ENCODE assay signal across 14 cellular contexts in genomic region chr10:74949434-74949833, GRCh38.
DNase-seq lines count a peak whose midpoint lies in the region; FAIRE-seq and TF ChIP-seq lines count a peak whose summit lies in the region.
"Had no signal": no experiment of that assay in that cellular context is flagged by ENCODE, and none has a peak within 500 bp of the region (broad histone marks: within the 10 kb centered on the region; RNA-seq: fewer than 3 reads in every experiment).

No MANE protein-coding gene starts in this region.

- peaks cover 26% of the 10 kb centered on the region for H3K4me1 ChIP-seq in SJSA1 (replicated peaks)
- H3K4me1 ChIP-seq in small intestine (ENCODE audit: control insufficient read depth in 2 of 2, insufficient read depth in 1 of 2, low read depth in 1 of 2, low read length in 1 of 2): peaks cover 10% of the 10 kb centered on the region in 2 donors

- peak; percentile 6 for DNase-seq in GM12865 (ENCODE audit: low read depth)
- DNase-seq in SJSA1 (ENCODE audit: low read depth in 1 of 2, low spot score in 2 of 2): peak in 1 of 2 experiments; percentile 28
- DNase-seq in fibroblast of peridontal ligament (ENCODE audit: extremely low read depth): peak; percentile 55
- peak; percentile 25 for DNase-seq in small intestine
- no peak for DNase-seq in epidermal melanocyte (ENCODE audit: insufficient read length, low spot score)
- no peak for DNase-seq in HT-29 (ENCODE audit: low spot score)
- DNase-seq in DMS53 treated with DMSO at 0.1 percent for 48 hours (lab: John Stamatoyannopoulos, UW; ENCODE audit: unreplicated experiment): no peak
- DNase-seq: activated CD8-positive, alpha-beta memory T cell treated with anti-CD3 and anti-CD28 coated beads, Interleukin-2, amount 50 U/mL, for 48 hours; gastrocnemius medialis; NCI-H1417 treated with DMSO at 0.1 percent for 48 hours had no signal

- H3K27ac ChIP-seq in SJSA1 (0 out of 2 replicates have a peak overlapping the region, but pooled peaks have one; percentile 7), small intestine (ENCODE audit: low read depth in 1 of 2, low read length in 1 of 2) (no peak overlapping the region)
- H3K27ac ChIP-seq: coronary artery had no signal

- no peak for FAIRE-seq in small intestine (lab: Jason Lieb, UNC)
- FAIRE-seq: G401.6, islet of Langerhans had no signal

- no peaks in the 10 kb centered on the region for H3K27me3 ChIP-seq in SJSA1 (replicated peaks)
- H3K27me3 ChIP-seq in small intestine (ENCODE audit: control insufficient read depth in 2 of 2, insufficient read depth in 2 of 2, low read length in 2 of 2): no peaks in the 10 kb centered on the region
- H3K27me3 ChIP-seq: gastrocnemius medialis had no signal

- H3K9me3 ChIP-seq in SJSA1 (replicated peaks) (no peaks in the 10 kb centered on the region), small intestine (ENCODE audit: control insufficient read depth, low read depth) (no peaks in the 10 kb centered on the region)
- H3K9me3 ChIP-seq: gastrocnemius medialis had no signal

- no peak overlapping the region for H3K4me3 ChIP-seq in GM12865 (ENCODE audit: low read depth, low read length)
- no peak overlapping the region for H3K4me3 ChIP-seq in SJSA1
- H3K4me3 ChIP-seq in small intestine (ENCODE audit: low read depth in 1 of 2, low read length in 2 of 2): no peak overlapping the region
- H3K4me3 ChIP-seq: coronary artery, gastrocnemius medialis, GM23338 had no signal

- WGBS in small intestine, 3 donors: 11 to 44% (median 25%) methylated on average over 3 of the region's 3 CpGs

- TF ChIP-seq CTCF in GM12865 (IDR thresholded peaks at IDR 0.05; ENCODE audit: insufficient read depth, low read depth, low read length, missing control alignments): no peak

- H3K36me3 ChIP-seq in SJSA1: no peaks in the 10 kb centered on the region
- no peaks in the 10 kb centered on the region for H3K36me3 ChIP-seq in small intestine (ENCODE audit: control insufficient read depth in 2 of 2, insufficient read depth in 2 of 2, low read length in 2 of 2)
- H3K36me3 ChIP-seq: gastrocnemius medialis had no signal

Comparison
In these comparisons a context has a peak if more than half of its experiments do, and no peak if none do; other contexts are left out.
1. DNase-seq: peak in GM12865 (single experiment), fibroblast of peridontal ligament (single experiment) and small intestine (single experiment); none in epidermal melanocyte (single experiment), HT-29 (single experiment) and DMS53 treated with DMSO at 0.1 percent for 48 hours (single experiment).